Comparison of ENCODE assay signal across 16 cellular contexts in genomic region chr12:4383304-4383865, GRCh38. TPM values are rescaled to one million over a fixed set of nuclear protein-coding genes. Genes with fewer than 3 reads are reported as not detected.
A peak's percentile ranks its signal among the peaks of the same experiment; 100 is the strongest.
DNase-seq lines count a peak whose midpoint lies in the region; ATAC-seq and TF ChIP-seq lines count a peak whose summit lies in the region.
"Had no signal": no experiment of that assay in that cellular context is flagged by ENCODE, and none has a peak within 500 bp of the region (broad histone marks: within the 10 kb centered on the region; RNA-seq: fewer than 3 reads in every experiment).

No MANE protein-coding gene starts in this region.

- ATAC-seq in HG03439 (IDR thresholded peaks at IDR 0.05; ENCODE audit: unreplicated experiment): no peak
- ATAC-seq: effector memory CD8-positive, alpha-beta T cell; naive thymus-derived CD4-positive, alpha-beta T cell had no signal

- no peaks in the 10 kb centered on the region for H4K20me1 ChIP-seq in MM.1S (ENCODE audit: insufficient read depth, low read length)

- H3K27me3 ChIP-seq in H7 (ENCODE audit: control insufficient read depth, insufficient read depth, low read length) (no peaks in the 10 kb centered on the region), MM.1S (replicated peaks; ENCODE audit: insufficient read depth, low read length) (no peaks in the 10 kb centered on the region)

- H3K36me3 ChIP-seq in H7 (replicated peaks; ENCODE audit: control insufficient read depth, insufficient read depth, low read length) (no peaks in the 10 kb centered on the region), MM.1S (replicated peaks; ENCODE audit: insufficient read depth, low read length) (no peaks in the 10 kb centered on the region)

- no peak for TF ChIP-seq CTCF in MM.1S (IDR thresholded peaks at IDR 0.05; ENCODE audit: low read length)

- no peaks in the 10 kb centered on the region for H3F3A ChIP-seq in MM.1S (ENCODE audit: insufficient read depth, low read length)

- H3K4me1 ChIP-seq in MM.1S (ENCODE audit: low read length): no peaks in the 10 kb centered on the region

- no peaks in the 10 kb centered on the region for H3K9me2 ChIP-seq in MM.1S (replicated peaks; ENCODE audit: insufficient read depth, low read length)

- no peak overlapping the region for H3K27ac ChIP-seq in MM.1S (ENCODE audit: low read length)
- H3K27ac ChIP-seq: RWPE1 had no signal

- H3K4me3 ChIP-seq in H7 (ENCODE audit: insufficient read depth, low read depth, low read length): no peak overlapping the region
- H3K4me3 ChIP-seq in MM.1S (ENCODE audit: low read length): no peak overlapping the region
- H3K4me3 ChIP-seq: smooth muscle cell had no signal

- H3K4me2 ChIP-seq in MM.1S (ENCODE audit: low read depth, low read length): no peak overlapping the region
- H3K4me2 ChIP-seq: smooth muscle cell had no signal

- DNase-seq in DMS53 (lab: John Stamatoyannopoulos, UW) (peak; percentile 95), H7 (peak; percentile 69), RKO (ENCODE audit: low spot score) (peak; percentile 12), iPS-NIHi7 (ENCODE audit: extremely low spot score) (peak; percentile 78), 8988T (no peak), MM.1S (no peak), NCI-H446 treated with DMSO at 0.1 percent for 48 hours (lab: John Stamatoyannopoulos, UW) (no peak)
- DNase-seq: activated CD4-positive, alpha-beta T cell treated with anti-CD3 and anti-CD28 coated beads for 4 hours; amniotic stem cell; effector memory CD8-positive, alpha-beta T cell; hypothalamus; naive thymus-derived CD4-positive, alpha-beta T cell had no signal

- H3K9me3 ChIP-seq in MM.1S (replicated peaks; ENCODE audit: insufficient read depth, low read length): no peaks in the 10 kb centered on the region

- H2AFZ ChIP-seq in MM.1S (ENCODE audit: low read length): no peak overlapping the region

- H3K79me2 ChIP-seq in MM.1S (ENCODE audit: low read length): no peaks in the 10 kb centered on the region

- H3K9ac ChIP-seq in MM.1S (ENCODE audit: low read length): no peak overlapping the region

RNA-seq across cellular contexts. Expression of gene FGF23, which starts 3.9 kb away (rescaled TPM):
- 0.17 and 0.37 TPM in 2 replicates for total RNA-seq in H7 (2014; rRNA removed; shearing (Covaris generic))
- total RNA-seq: M059J; naive thymus-derived CD4-positive, alpha-beta T cell; smooth muscle cell had no signal

Comparison
In these comparisons a context has a peak if more than half of its experiments do, and no peak if none do; other contexts are left out.
1. DNase-seq: peak in DMS53 (single experiment), H7 (single experiment), RKO (single experiment) and iPS-NIHi7 (single experiment); none in 8988T (single experiment), MM.1S (single experiment) and NCI-H446 treated with DMSO at 0.1 percent for 48 hours (single experiment).